Comparison of ENCODE assay signal across 1 cellular context in genomic region chr3:125055913-125056705, GRCh38.
TF ChIP-seq lines count a peak whose summit lies in the region.

Gene HEG1, minus strand, starts transcription at chr3:125055997. Its CDS starts 107 bp downstream, at chr3:125055890.

TF ChIP-seq in WTC11, 78 proteins besides CTCF, POLR2A, EP300 and RAD21 (continued from another document):
- TF ChIP-seq, protein P1, sequence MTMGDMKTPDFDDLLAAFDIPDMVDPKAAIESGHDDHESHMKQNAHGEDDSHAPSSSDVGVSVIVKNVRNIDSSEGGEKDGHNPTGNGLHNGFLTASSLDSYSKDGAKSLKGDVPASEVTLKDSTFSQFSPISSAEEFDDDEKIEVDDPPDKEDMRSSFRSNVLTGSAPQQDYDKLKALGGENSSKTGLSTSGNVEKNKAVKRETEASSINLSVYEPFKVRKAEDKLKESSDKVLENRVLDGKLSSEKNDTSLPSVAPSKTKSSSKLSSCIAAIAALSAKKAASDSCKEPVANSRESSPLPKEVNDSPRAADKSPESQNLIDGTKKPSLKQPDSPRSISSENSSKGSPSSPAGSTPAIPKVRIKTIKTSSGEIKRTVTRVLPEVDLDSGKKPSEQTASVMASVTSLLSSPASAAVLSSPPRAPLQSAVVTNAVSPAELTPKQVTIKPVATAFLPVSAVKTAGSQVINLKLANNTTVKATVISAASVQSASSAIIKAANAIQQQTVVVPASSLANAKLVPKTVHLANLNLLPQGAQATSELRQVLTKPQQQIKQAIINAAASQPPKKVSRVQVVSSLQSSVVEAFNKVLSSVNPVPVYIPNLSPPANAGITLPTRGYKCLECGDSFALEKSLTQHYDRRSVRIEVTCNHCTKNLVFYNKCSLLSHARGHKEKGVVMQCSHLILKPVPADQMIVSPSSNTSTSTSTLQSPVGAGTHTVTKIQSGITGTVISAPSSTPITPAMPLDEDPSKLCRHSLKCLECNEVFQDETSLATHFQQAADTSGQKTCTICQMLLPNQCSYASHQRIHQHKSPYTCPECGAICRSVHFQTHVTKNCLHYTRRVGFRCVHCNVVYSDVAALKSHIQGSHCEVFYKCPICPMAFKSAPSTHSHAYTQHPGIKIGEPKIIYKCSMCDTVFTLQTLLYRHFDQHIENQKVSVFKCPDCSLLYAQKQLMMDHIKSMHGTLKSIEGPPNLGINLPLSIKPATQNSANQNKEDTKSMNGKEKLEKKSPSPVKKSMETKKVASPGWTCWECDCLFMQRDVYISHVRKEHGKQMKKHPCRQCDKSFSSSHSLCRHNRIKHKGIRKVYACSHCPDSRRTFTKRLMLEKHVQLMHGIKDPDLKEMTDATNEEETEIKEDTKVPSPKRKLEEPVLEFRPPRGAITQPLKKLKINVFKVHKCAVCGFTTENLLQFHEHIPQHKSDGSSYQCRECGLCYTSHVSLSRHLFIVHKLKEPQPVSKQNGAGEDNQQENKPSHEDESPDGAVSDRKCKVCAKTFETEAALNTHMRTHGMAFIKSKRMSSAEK (CRISPR knock-in tag; IDR thresholded peaks at IDR 0.05; ENCODE audit: borderline replicate concordance), result no peak
- TF ChIP-seq, protein P2, sequence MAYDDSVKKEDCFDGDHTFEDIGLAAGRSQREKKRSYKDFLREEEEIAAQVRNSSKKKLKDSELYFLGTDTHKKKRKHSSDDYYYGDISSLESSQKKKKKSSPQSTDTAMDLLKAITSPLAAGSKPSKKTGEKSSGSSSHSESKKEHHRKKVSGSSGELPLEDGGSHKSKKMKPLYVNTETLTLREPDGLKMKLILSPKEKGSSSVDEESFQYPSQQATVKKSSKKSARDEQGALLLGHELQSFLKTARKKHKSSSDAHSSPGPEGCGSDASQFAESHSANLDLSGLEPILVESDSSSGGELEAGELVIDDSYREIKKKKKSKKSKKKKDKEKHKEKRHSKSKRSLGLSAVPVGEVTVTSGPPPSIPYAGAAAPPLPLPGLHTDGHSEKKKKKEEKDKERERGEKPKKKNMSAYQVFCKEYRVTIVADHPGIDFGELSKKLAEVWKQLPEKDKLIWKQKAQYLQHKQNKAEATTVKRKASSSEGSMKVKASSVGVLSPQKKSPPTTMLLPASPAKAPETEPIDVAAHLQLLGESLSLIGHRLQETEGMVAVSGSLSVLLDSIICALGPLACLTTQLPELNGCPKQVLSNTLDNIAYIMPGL (CRISPR knock-in tag; IDR thresholded peaks at IDR 0.05), result no peak
- TF ChIP-seq ZNF396 (CRISPR knock-in tag; IDR thresholded peaks at IDR 0.05; ENCODE audit: borderline replicate concordance) (no peak), ATF6 (CRISPR knock-in tag; IDR thresholded peaks at IDR 0.05) (no peak), MLX (CRISPR knock-in tag; IDR thresholded peaks at IDR 0.05) (no peak), ZNF138 (CRISPR knock-in tag; conservative IDR thresholded peaks at IDR 0.05) (no peak), ZNF317 (CRISPR knock-in tag; IDR thresholded peaks at IDR 0.05; ENCODE audit: borderline replicate concordance, low read depth) (no peak), CREB1 (CRISPR knock-in tag; IDR thresholded peaks at IDR 0.05) (no peak), TCF7 (CRISPR knock-in tag; IDR thresholded peaks at IDR 0.05; ENCODE audit: low read depth) (no peak), ARID4B (CRISPR knock-in tag; IDR thresholded peaks at IDR 0.05; ENCODE audit: borderline replicate concordance) (no peak), CDX4 (CRISPR knock-in tag; IDR thresholded peaks at IDR 0.05; ENCODE audit: borderline replicate concordance) (no peak)
- TF ChIP-seq, protein P3, sequence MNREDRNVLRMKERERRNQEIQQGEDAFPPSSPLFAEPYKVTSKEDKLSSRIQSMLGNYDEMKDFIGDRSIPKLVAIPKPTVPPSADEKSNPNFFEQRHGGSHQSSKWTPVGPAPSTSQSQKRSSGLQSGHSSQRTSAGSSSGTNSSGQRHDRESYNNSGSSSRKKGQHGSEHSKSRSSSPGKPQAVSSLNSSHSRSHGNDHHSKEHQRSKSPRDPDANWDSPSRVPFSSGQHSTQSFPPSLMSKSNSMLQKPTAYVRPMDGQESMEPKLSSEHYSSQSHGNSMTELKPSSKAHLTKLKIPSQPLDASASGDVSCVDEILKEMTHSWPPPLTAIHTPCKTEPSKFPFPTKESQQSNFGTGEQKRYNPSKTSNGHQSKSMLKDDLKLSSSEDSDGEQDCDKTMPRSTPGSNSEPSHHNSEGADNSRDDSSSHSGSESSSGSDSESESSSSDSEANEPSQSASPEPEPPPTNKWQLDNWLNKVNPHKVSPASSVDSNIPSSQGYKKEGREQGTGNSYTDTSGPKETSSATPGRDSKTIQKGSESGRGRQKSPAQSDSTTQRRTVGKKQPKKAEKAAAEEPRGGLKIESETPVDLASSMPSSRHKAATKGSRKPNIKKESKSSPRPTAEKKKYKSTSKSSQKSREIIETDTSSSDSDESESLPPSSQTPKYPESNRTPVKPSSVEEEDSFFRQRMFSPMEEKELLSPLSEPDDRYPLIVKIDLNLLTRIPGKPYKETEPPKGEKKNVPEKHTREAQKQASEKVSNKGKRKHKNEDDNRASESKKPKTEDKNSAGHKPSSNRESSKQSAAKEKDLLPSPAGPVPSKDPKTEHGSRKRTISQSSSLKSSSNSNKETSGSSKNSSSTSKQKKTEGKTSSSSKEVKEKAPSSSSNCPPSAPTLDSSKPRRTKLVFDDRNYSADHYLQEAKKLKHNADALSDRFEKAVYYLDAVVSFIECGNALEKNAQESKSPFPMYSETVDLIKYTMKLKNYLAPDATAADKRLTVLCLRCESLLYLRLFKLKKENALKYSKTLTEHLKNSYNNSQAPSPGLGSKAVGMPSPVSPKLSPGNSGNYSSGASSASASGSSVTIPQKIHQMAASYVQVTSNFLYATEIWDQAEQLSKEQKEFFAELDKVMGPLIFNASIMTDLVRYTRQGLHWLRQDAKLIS (CRISPR knock-in tag; IDR thresholded peaks at IDR 0.05; ENCODE audit: borderline replicate concordance), result no peak
